17 cellular contexts compared by ENCODE assay signal in the genomic region with DNA sequence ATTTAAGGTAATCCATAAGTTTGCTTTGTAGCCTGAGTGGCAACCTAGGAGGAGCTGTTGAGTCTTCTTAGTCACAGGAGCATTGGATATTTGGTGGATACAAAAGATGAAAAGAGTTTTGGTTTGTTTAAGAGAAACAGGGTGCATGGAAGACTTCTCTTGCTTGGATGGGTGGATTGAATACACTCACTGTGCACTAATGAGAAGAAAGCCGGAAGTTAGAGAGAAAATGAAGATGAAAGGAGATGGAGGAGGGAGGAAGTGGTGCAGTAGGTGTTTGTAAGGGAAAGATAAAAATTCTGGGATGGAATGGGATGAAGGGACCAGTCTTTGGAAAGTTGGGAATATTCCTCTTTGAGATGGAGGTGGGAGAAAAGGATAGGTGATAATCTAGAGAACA. TPM values are rescaled to one million over a fixed set of nuclear protein-coding genes. Genes with fewer than 3 reads are reported as not detected.
DNase-seq lines count a peak whose midpoint lies in the region; FAIRE-seq and TF ChIP-seq lines count a peak whose summit lies in the region.
"Had no signal": no experiment of that assay in that cellular context is flagged by ENCODE, and none has a peak within 500 bp of the region (broad histone marks: within the 10 kb centered on the region; RNA-seq: fewer than 3 reads in every experiment).

No MANE protein-coding gene starts in this region.

- no peaks in the 10 kb centered on the region for H3K9me3 ChIP-seq in H1 (ENCODE audit: insufficient read depth in 2 of 2, low read depth in 1 of 2, low read length in 1 of 2)
- no peaks in the 10 kb centered on the region for H3K9me3 ChIP-seq in skeletal muscle satellite cell (replicated peaks; ENCODE audit: low read length)
- no peaks in the 10 kb centered on the region for H3K9me3 ChIP-seq in thyroid gland
- H3K9me3 ChIP-seq: adrenal gland, colonic mucosa, heart left ventricle had no signal

- H3K23ac ChIP-seq in H1 (ENCODE audit: insufficient read length): no peak overlapping the region

- H2AFZ ChIP-seq in H1 (ENCODE audit: low read length): no peak overlapping the region

- TF ChIP-seq CTCF in GM12875 (IDR thresholded peaks at IDR 0.05; ENCODE audit: borderline replicate concordance, insufficient read depth, low read depth, low read length): peak; percentile 10; the same call in 1 of the 2 replicates
- peak in 1 of 3 experiments; percentile 25; a peak in 1 of 4 replicates for TF ChIP-seq CTCF in H1 (IDR thresholded peaks at IDR 0.05; ENCODE audit: control extremely low read depth in 1 of 3, insufficient read depth in 1 of 3, low read depth in 1 of 3, low read length in 3 of 3)
- no peak for TF ChIP-seq CTCF in thyroid gland (IDR thresholded peaks at IDR 0.05)

- H2BK15ac ChIP-seq in H1 (ENCODE audit: low read length): no peak overlapping the region

- H3K36me3 ChIP-seq in H1 (ENCODE audit: control insufficient read depth in 2 of 4, insufficient read depth in 4 of 4, low read length in 3 of 4) (no peaks in the 10 kb centered on the region), skeletal muscle satellite cell (ENCODE audit: insufficient read depth, low read length) (peaks cover 13% of the 10 kb centered on the region), thyroid gland (no peaks in the 10 kb centered on the region)
- H3K36me3 ChIP-seq: adrenal gland, colonic mucosa had no signal

- no peak overlapping the region for H3K9ac ChIP-seq in H1 (replicated peaks in 1 of 4; ENCODE audit: extremely low read depth in 1 of 4, low read depth in 3 of 4, low read length in 3 of 4)
- no peak overlapping the region for H3K9ac ChIP-seq in skeletal muscle satellite cell (ENCODE audit: low read depth, low read length)

- H3K27me3 ChIP-seq in H1 (replicated peaks in 1 of 4; ENCODE audit: control insufficient read depth in 3 of 4, extremely low read depth in 1 of 4, insufficient read depth in 3 of 4, low read length in 3 of 4) (no peaks in the 10 kb centered on the region), skeletal muscle satellite cell (ENCODE audit: control insufficient read depth, insufficient read depth, low read length) (no peaks in the 10 kb centered on the region), thyroid gland (no peaks in the 10 kb centered on the region)
- H3K27me3 ChIP-seq: adrenal gland, colonic mucosa, heart left ventricle, SJCRH30 had no signal

- no peaks in the 10 kb centered on the region for H3K79me2 ChIP-seq in H1 (ENCODE audit: control insufficient read depth in 1 of 2, insufficient read depth in 2 of 2, low read length in 2 of 2)

- no peak overlapping the region for H4K5ac ChIP-seq in H1 (ENCODE audit: insufficient read length, low read depth, low read length)

- no peak overlapping the region for H3K14ac ChIP-seq in H1 (ENCODE audit: insufficient read length)

- H2BK5ac ChIP-seq in H1 (ENCODE audit: low read depth, low read length): peak overlapping the region; percentile 45; the same call in 1 of the 2 replicates

- intact Hi-C loops in thyroid gland (cut with DNase I): no loop called here

- H4K91ac ChIP-seq in H1 (replicated peaks; ENCODE audit: insufficient read length, low read length): peak overlapping the region; percentile 26

- H2BK120ac ChIP-seq in H1 (replicated peaks; ENCODE audit: low read depth, low read length): no peak overlapping the region

- CTCF ChIA-PET in H1 (lab: Charles Lee; ENCODE audit: partially characterized antibody): interaction anchor here (0.5 to 2.1 kb wide), 4 partner anchors 10 to 1251 kb away, joined by 3 to 5 read pairs (median 4); no protein-coding TSS in a partner anchor

- H2BK12ac ChIP-seq in H1 (ENCODE audit: low read depth, low read length): no peak overlapping the region

- H4K8ac ChIP-seq in H1 (ENCODE audit: extremely low read depth, insufficient read depth, low read length): no peak overlapping the region

- H3K79me1 ChIP-seq in H1 (ENCODE audit: low read depth, low read length): no peaks in the 10 kb centered on the region

- H3K27ac ChIP-seq in H1 (ENCODE audit: low read depth, low read length) (no peak overlapping the region), thyroid gland (peak overlapping the region in 1 of 3 donors; percentile 47)
- H3K27ac ChIP-seq: adrenal gland, colonic mucosa, SJCRH30 had no signal

- peak in 1 of 2 experiments; percentile 31; a peak in 3 of 4 replicates for TF ChIP-seq RAD21 in H1 (IDR thresholded peaks at IDR 0.05 in 1 of 2, conservative IDR thresholded peaks at IDR 0.05 in 1 of 2; ENCODE audit: low read depth in 2 of 2, low read length in 2 of 2)

- peaks cover 0 to 4% (median 3%) of the 10 kb centered on the region in 4 experiments; a peak in 4 of 7 replicates for H3K4me1 ChIP-seq in H1 (replicated peaks in 1 of 4; ENCODE audit: control insufficient read depth in 3 of 4, insufficient read depth in 4 of 4, low read length in 3 of 4)
- peaks cover 29% of the 10 kb centered on the region for H3K4me1 ChIP-seq in skeletal muscle satellite cell (ENCODE audit: control insufficient read depth, insufficient read depth, low read length)
- H3K4me1 ChIP-seq in thyroid gland: peaks cover 39 to 55% of the 10 kb centered on the region in 2 donors
- H3K4me1 ChIP-seq: colonic mucosa had no signal

- no peak for FAIRE-seq in H1 (lab: Jason Lieb, UNC)
- FAIRE-seq in urothelium cell line (lab: Jason Lieb, UNC): no peak
- FAIRE-seq: G401.6 had no signal

- H3K4me2 ChIP-seq in H1 (ENCODE audit: insufficient read depth in 1 of 2, low read depth in 2 of 2, low read length in 2 of 2) (peak overlapping the region in 1 of 2 experiments; percentile 29; a peak in 2 of 4 replicates), skeletal muscle satellite cell (ENCODE audit: low read length) (peak overlapping the region; percentile 72)

- H3K4ac ChIP-seq in H1 (replicated peaks; ENCODE audit: insufficient read length, low read depth, low read length): peak overlapping the region; percentile 64

- POLR2A ChIA-PET in H1 (lab: Charles Lee; ENCODE audit: partially characterized antibody): interaction anchor here (0.9 kb wide), 1 partner anchor 10 kb away, joined by 3 read pairs; no protein-coding TSS in a partner anchor

- peak; percentile 26 for DNase-seq in LHCN-M2 (ENCODE audit: low read depth)
- DNase-seq in H1 (ENCODE audit: low read depth in 1 of 2, low spot score in 2 of 2): no peak
- no peak for DNase-seq in DMS114 treated with DMSO at 0.1 percent for 48 hours (lab: John Stamatoyannopoulos, UW; ENCODE audit: unreplicated experiment)
- DNase-seq in thyroid gland: no peak
- no peak for DNase-seq in urothelium cell line (ENCODE audit: low spot score)
- DNase-seq: activated CD4-positive, alpha-beta T cell treated with anti-CD3 and anti-CD28 coated beads, Interleukin-2, amount 50 U/mL, for 4 hours; activated T-cell treated with anti-CD3 and anti-CD28 coated beads, Interleukin-2, amount 50 U/mL, for 48 hours; adrenal gland; colonic mucosa; erythroblast; heart left ventricle; NCI-H1105 treated with DMSO at 0.1 percent for 48 hours; SJCRH30; stimulated activated CD4-positive, alpha-beta T cell treated with anti-CD3 and anti-CD28 coated beads, Interleukin-15, amount 100 ng/mL, for 24 hours had no signal

- H2AK5ac ChIP-seq in H1 (ENCODE audit: low read depth, low read length): no peak overlapping the region

- H3K4me3 ChIP-seq in GM12875 (ENCODE audit: low read depth, low read length) (no peak overlapping the region), H1 (ENCODE audit: extremely low read depth in 1 of 4, insufficient read depth in 2 of 4, low read depth in 3 of 4, low read length in 4 of 4) (peak overlapping the region in 1 of 4 experiments; percentile 18; a peak in 1 of 8 replicates), skeletal muscle satellite cell (ENCODE audit: low read length) (no peak overlapping the region), thyroid gland (replicated peaks in 1 of 3) (no peak overlapping the region)
- H3K4me3 ChIP-seq: adrenal gland, colonic mucosa, heart left ventricle, SJCRH30 had no signal

- no peak for TF ChIP-seq EP300 in H1 (IDR thresholded peaks at IDR 0.05; ENCODE audit: borderline replicate concordance in 1 of 2, low read depth in 2 of 2, low read length in 2 of 2)

- no peak overlapping the region for H3K56ac ChIP-seq in H1 (replicated peaks; ENCODE audit: insufficient read length, low read depth, low read length)

- WGBS in H1 (ENCODE audit: extremely low coverage in 1 of 2, insufficient coverage in 1 of 2, insufficient read length in 1 of 2, insufficient replicate concordance in 2 of 2, low coverage in 1 of 2, low lambda C conversion rate in 2 of 2, missing lambda C conversion rate in 1 of 2), 2 experiments: 27% methylated on average over 1 of the region's 1 CpG; no CpG with 5 or more reads in 1 of the 2 experiments
- 82 to 94% methylated on average over 1 of the region's 1 CpG for WGBS in thyroid gland, 2 donors

- TF ChIP-seq POLR2A in H1 (IDR thresholded peaks at IDR 0.05; ENCODE audit: control extremely low read depth in 1 of 2, low read depth in 2 of 2, low read length in 2 of 2) (no peak), thyroid gland (IDR thresholded peaks at IDR 0.05) (no peak)

- H2BK20ac ChIP-seq in H1 (ENCODE audit: low read length): no peak overlapping the region

- no peak overlapping the region for H3K18ac ChIP-seq in H1 (ENCODE audit: extremely low read depth, low read length)

- no peaks in the 10 kb centered on the region for H4K20me1 ChIP-seq in H1 (replicated peaks in 1 of 2; ENCODE audit: control insufficient read depth in 1 of 2, insufficient read depth in 2 of 2, low read length in 2 of 2)

- H3K23me2 ChIP-seq in H1 (ENCODE audit: low read depth, low read length): no peaks in the 10 kb centered on the region

TF ChIP-seq in H1, 55 proteins besides CTCF, POLR2A, EP300 and RAD21 (continues in another document):
- TF ChIP-seq EGR1 (IDR thresholded peaks at IDR 0.05; ENCODE audit: borderline replicate concordance, low read depth, low read length) (no peak), JUN (IDR thresholded peaks at IDR 0.05; ENCODE audit: low read depth, low read length) (no peak), SP4 (IDR thresholded peaks at IDR 0.05; ENCODE audit: low read length) (no peak), NRF1 (IDR thresholded peaks at IDR 0.05; ENCODE audit: low read depth, low read length) (no peak)

RNA-seq across cellular contexts. Expression of a gene that starts 7.7 kb away (rescaled TPM):
- 67.0 and 72.6 TPM in 2 replicates for total RNA-seq in LHCN-M2 (2014; rRNA removed)
- polyA plus RNA-seq in LHCN-M2 (2012): 24.5 TPM
- total RNA-seq in H1 (2021; fragmentation: NEBNext Ultra II Directional; extraction: Animal tissue kit (Norgen Biotek cat#: 25700)): 11.4 TPM in 2 replicates
- polyA plus RNA-seq in H1 (2011; rRNA removed): 1.6 and 2.3 TPM in 2 replicates
- 2.7 TPM for polyA plus RNA-seq in H1 (2011; cell fraction: cytosol; rRNA removed)
- 5.2 TPM for polyA plus RNA-seq in H1 (2011; cell fraction: nucleus; rRNA removed)
- 5.1 to 10.5 TPM (median 7.4 TPM) in 4 replicates for polyA plus RNA-seq in H1 (2012, experiment 1 of 2)
- polyA plus RNA-seq in H1 (2012, experiment 2 of 2): 0.85 TPM
- polyA plus RNA-seq in H1 (2013, experiment 1 of 2): 10.9 TPM
- 10.7 TPM for polyA plus RNA-seq in H1 (2013, experiment 2 of 2)
- 4.7 and 9.3 TPM in 2 replicates for polyA minus RNA-seq in H1 (2011; rRNA and poly(A)+ RNA removed)
- 10.3 TPM for polyA minus RNA-seq in H1 (2011; cell fraction: cytosol; rRNA and poly(A)+ RNA removed)
- 10.4 TPM for polyA minus RNA-seq in H1 (2011; cell fraction: nucleus; rRNA and poly(A)+ RNA removed)
- 32.7 and 34.3 TPM in 2 replicates for total RNA-seq in skeletal muscle satellite cell (2012; rRNA removed)
- total RNA-seq in thyroid gland: 10 to 100 TPM; 50.3 to 89.5 (median 58.1) TPM
